Comparison of ENCODE assay signal across 8 cellular contexts in the genomic region with DNA sequence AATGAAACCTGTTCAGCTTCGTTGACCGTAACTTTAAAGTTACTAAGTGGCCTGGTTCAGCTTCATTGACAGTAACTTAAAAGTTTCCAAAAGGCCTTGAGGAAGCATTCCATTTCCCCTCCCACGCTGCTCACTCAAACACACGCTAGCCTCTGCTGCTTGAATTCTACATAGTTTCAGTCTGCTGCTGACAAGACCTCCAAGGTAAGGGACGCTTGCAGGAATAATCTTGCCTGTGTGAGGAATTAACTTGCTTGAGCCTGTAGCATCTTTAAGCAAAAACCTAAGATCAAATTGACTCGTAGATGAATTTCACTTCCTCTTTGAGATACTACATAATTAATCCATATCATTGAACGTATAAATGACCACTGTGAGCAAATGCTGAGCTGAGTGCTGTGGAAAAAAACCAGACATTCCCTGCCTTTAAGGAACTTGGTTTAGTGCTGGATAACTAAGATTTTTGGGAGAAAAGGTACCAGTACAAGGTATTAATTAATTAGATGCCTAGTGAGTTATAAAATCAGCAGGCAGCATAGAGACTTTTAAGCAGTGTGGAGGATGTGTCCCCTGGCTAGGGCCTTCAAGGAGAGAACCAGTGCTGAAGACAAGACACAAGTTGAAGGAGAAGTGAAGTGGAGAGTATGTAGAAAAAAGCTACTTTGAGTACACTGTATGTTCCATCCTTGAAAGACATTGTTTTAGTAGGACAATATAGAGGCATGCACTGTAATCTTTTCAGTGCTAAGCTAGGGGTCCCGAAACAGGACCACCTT. TPM values are rescaled to one million over a fixed set of nuclear protein-coding genes. Genes with fewer than 3 reads are reported as not detected.
A peak's percentile ranks its signal among the peaks of the same experiment; 100 is the strongest.
DNase-seq lines count a peak whose midpoint lies in the region; ATAC-seq and TF ChIP-seq lines count a peak whose summit lies in the region.

No MANE protein-coding gene starts in this region.

- H4K12ac ChIP-seq in trophoblast cell (ENCODE audit: low read depth, low read length): no peak overlapping the region

- H3K27ac Mint-ChIP-seq in activated naive CD8-positive, alpha-beta T cell: peak overlapping the region; percentile 24
- no peak overlapping the region for H3K27ac Mint-ChIP-seq in activated naive CD8-positive, alpha-beta T cell treated with anti-CD3 and anti-CD28 coated beads for 36 hours
- peak overlapping the region; percentile 1 for H3K27ac Mint-ChIP-seq in type B pancreatic cell

- no peak overlapping the region for H3K14ac ChIP-seq in trophoblast cell (ENCODE audit: low read length)

- no peaks in the 10 kb centered on the region for H3K9me3 Mint-ChIP-seq in activated naive CD8-positive, alpha-beta T cell (ENCODE audit: low read depth)
- no peaks in the 10 kb centered on the region for H3K9me3 Mint-ChIP-seq in activated naive CD8-positive, alpha-beta T cell treated with anti-CD3 and anti-CD28 coated beads for 36 hours
- no peaks in the 10 kb centered on the region for H3K9me3 Mint-ChIP-seq in type B pancreatic cell

- no peak overlapping the region for H3K4ac ChIP-seq in trophoblast cell (ENCODE audit: low read depth, low read length)

- peaks cover 21% of the 10 kb centered on the region for H3K4me1 Mint-ChIP-seq in activated naive CD8-positive, alpha-beta T cell (ENCODE audit: low read depth)
- H3K4me1 Mint-ChIP-seq in activated naive CD8-positive, alpha-beta T cell treated with anti-CD3 and anti-CD28 coated beads for 36 hours: peaks cover 12% of the 10 kb centered on the region
- peaks cover 30% of the 10 kb centered on the region for H3K4me1 Mint-ChIP-seq in type B pancreatic cell (ENCODE audit: unreplicated experiment)

- no peak for DNase-seq in activated naive CD8-positive, alpha-beta T cell treated with anti-CD3 and anti-CD28 coated beads for 36 hours
- DNase-seq in epithelial cell of esophagus (ENCODE audit: low read depth) (peak; percentile 57), type B pancreatic cell (ENCODE audit: extremely low spot score, unreplicated experiment) (no peak), ACHN (no peak), trophoblast cell (no peak)
- DNase-seq in stimulated activated CD4-positive, alpha-beta T cell treated with anti-CD3 and anti-CD28 coated beads, Interleukin-15, amount 100 ng/mL, for 24 hours: no peak

- H3K18ac ChIP-seq in trophoblast cell (ENCODE audit: low read length): no peak overlapping the region

- in situ Hi-C loops in ACHN (cut with HindIII; ENCODE audit: low pct_ligation_motif_present, low pct_unique_long_range_greater_than_20kb, low sequenced_read_pairs): no loop called here

- H2BK5ac ChIP-seq in trophoblast cell (ENCODE audit: low read depth, low read length, poor library complexity): no peak overlapping the region

- peak; percentile 86 for ATAC-seq in HG03095 (IDR thresholded peaks at IDR 0.05; ENCODE audit: unreplicated experiment)

- no peak overlapping the region for H3K27ac ChIP-seq in trophoblast cell (ENCODE audit: low read depth, low read length)

- no peak for TF ChIP-seq CTCF in epithelial cell of esophagus (IDR thresholded peaks at IDR 0.05; ENCODE audit: insufficient read depth, low read depth, low read length, missing control alignments)
- TF ChIP-seq CTCF in type B pancreatic cell (conservative IDR thresholded peaks at IDR 0.05): no peak

- H3K23ac ChIP-seq in trophoblast cell (ENCODE audit: low read length): no peak overlapping the region

- H3K4me3 Mint-ChIP-seq in activated naive CD8-positive, alpha-beta T cell: no peak overlapping the region
- no peak overlapping the region for H3K4me3 Mint-ChIP-seq in activated naive CD8-positive, alpha-beta T cell treated with anti-CD3 and anti-CD28 coated beads for 36 hours
- H3K4me3 Mint-ChIP-seq in type B pancreatic cell: no peak overlapping the region

- H3K4me2 ChIP-seq in trophoblast cell (ENCODE audit: low read length): no peak overlapping the region

- no peak overlapping the region for H2AK5ac ChIP-seq in trophoblast cell (ENCODE audit: low read length)

- no peaks in the 10 kb centered on the region for H3K27me3 ChIP-seq in trophoblast cell (ENCODE audit: insufficient read depth, low read length)

- no peak overlapping the region for H2AFZ ChIP-seq in trophoblast cell (ENCODE audit: insufficient read depth, low read length, poor library complexity)

- H3K9ac ChIP-seq in trophoblast cell (ENCODE audit: low read length): no peak overlapping the region

- H3K36me3 Mint-ChIP-seq in activated naive CD8-positive, alpha-beta T cell: peaks cover 19% of the 10 kb centered on the region
- H3K36me3 Mint-ChIP-seq in activated naive CD8-positive, alpha-beta T cell treated with anti-CD3 and anti-CD28 coated beads for 36 hours: peaks cover 8% of the 10 kb centered on the region
- peaks cover 13% of the 10 kb centered on the region for H3K36me3 Mint-ChIP-seq in type B pancreatic cell

- no peak overlapping the region for H3K4me3 ChIP-seq in epithelial cell of esophagus (ENCODE audit: low read length)
- H3K4me3 ChIP-seq in trophoblast cell (ENCODE audit: low read depth, low read length): no peak overlapping the region

- no peak overlapping the region for H2BK120ac ChIP-seq in trophoblast cell (ENCODE audit: insufficient read depth, low read length, poor library complexity)

- H4K8ac ChIP-seq in trophoblast cell (ENCODE audit: low read depth, low read length): no peak overlapping the region

- no peak overlapping the region for H2BK12ac ChIP-seq in trophoblast cell (ENCODE audit: low read length)

- no CpG with 5 or more reads among the region's 8 CpGs for WGBS in trophoblast cell (ENCODE audit: extremely low coverage, insufficient coverage, insufficient read length)

- no peaks in the 10 kb centered on the region for H3K79me1 ChIP-seq in trophoblast cell (ENCODE audit: low read length)

- no peaks in the 10 kb centered on the region for H3K79me2 ChIP-seq in trophoblast cell (ENCODE audit: control insufficient read depth, insufficient read depth, low read length, poor library complexity)

- H3K4me1 ChIP-seq in trophoblast cell (ENCODE audit: control insufficient read depth in 1 of 2, insufficient read depth in 2 of 2, low read length in 2 of 2): no peaks in the 10 kb centered on the region

- H4K91ac ChIP-seq in trophoblast cell (ENCODE audit: low read depth, low read length): no peak overlapping the region

- H3K9me3 ChIP-seq in trophoblast cell (ENCODE audit: insufficient read depth, low read depth, low read length): no peaks in the 10 kb centered on the region

- H3K36me3 ChIP-seq in trophoblast cell (ENCODE audit: control insufficient read depth in 1 of 2, insufficient read depth in 2 of 2, low read length in 2 of 2): peaks cover 6 to 11% of the 10 kb centered on the region in 2 experiments

- no peaks in the 10 kb centered on the region for H3K27me3 Mint-ChIP-seq in activated naive CD8-positive, alpha-beta T cell
- H3K27me3 Mint-ChIP-seq in activated naive CD8-positive, alpha-beta T cell treated with anti-CD3 and anti-CD28 coated beads for 36 hours: no peaks in the 10 kb centered on the region
- no peaks in the 10 kb centered on the region for H3K27me3 Mint-ChIP-seq in type B pancreatic cell

RNA-seq across cellular contexts. Expression of a gene that starts 39.2 kb away (rescaled TPM):
- 1 to 10 TPM; 7.4 to 7.7 TPM for total RNA-seq in activated naive CD8-positive, alpha-beta T cell treated with anti-CD3 and anti-CD28 coated beads for 36 hours
- 18.3 and 21.5 TPM in 2 replicates for total RNA-seq in type B pancreatic cell (ENCODE audit: low replicate concordance)
- 98.6 and 107 TPM in 2 replicates for polyA plus RNA-seq in trophoblast cell (2013)
